ENCODE assay signal across 8 cellular contexts in the genomic region with DNA sequence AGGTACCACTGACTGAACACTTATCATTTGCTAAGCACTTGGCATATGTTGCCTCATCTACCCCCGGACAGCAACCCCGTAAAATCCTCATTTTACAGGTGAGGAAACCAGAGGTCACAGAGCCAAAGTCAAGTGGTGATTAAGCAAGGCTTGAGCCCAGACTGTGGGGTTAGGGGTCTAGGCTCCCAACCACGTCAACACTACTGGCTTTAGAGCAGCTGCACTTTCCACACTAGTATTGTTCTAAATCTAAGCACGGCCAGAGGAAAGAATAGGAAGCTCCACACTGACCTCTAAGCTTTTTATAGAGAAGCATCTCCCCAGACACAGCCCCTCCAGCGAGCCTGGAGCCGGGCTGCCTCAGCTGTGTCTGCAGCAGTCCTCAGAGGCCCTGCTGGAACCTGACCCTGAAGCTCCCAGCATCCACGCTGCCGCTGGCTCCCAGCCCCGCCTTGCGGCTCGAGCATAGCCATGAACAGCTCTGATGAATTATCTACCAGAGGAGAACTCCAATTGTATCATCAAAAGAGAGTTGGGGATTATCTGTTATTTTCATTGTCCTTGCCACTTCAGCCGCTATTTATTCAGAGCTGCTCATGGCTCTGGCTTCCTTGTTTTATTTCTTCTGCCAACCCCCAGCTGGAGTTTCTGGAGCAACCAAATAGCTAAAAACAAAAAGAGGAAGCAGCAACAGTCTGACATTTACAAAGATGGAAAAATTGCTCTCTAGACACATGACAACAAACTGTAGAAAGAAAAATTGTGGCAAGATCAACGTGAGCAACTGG.
A peak's percentile ranks its signal among the peaks of the same experiment; 100 is the strongest.
DNase-seq lines count a peak whose midpoint lies in the region; ATAC-seq and TF ChIP-seq lines count a peak whose summit lies in the region.

No MANE protein-coding gene starts in this region.

- H3K4me3 ChIP-seq in fibroblast of pulmonary artery (replicated peaks; ENCODE audit: low read depth, low read length), result no peak overlapping the region

- no peaks in the 10 kb centered on the region for H3K9me3 Mint-ChIP-seq in osteocyte (ENCODE audit: unreplicated experiment)

- TF ChIP-seq CTCF in fibroblast of pulmonary artery (IDR thresholded peaks at IDR 0.05; ENCODE audit: low read length, missing control alignments) (no peak), osteocyte (IDR thresholded peaks at IDR 0.05) (peak; percentile 13)

- CTCF ChIA-PET in HEK293T (lab: Yijun Ruan, JAX), result interaction anchor here (0.6 to 1.5 kb wide), 3 partner anchors 9 to 603 kb away, joined by 3 read pairs; no protein-coding TSS in a partner anchor

- POLR2A ChIA-PET in HEK293T (lab: Yijun Ruan, JAX), result interaction anchor here (0.7 to 5.8 kb wide), 7 partner anchors 8 to 75 kb away, joined by 3 to 40 read pairs (median 7); partner anchors contain the start of gene RTN4

- peaks cover 72% of the 10 kb centered on the region for H3K4me1 Mint-ChIP-seq in osteocyte (ENCODE audit: unreplicated experiment)

- H3K36me3 Mint-ChIP-seq in osteocyte (ENCODE audit: unreplicated experiment), result no peaks in the 10 kb centered on the region

- DNase-seq in HEK293T (ENCODE audit: extremely low spot score), result peak; percentile 38
- DNase-seq in SHP77 (lab: John Stamatoyannopoulos, UW), result peak; percentile 92
- peak; percentile 43 for DNase-seq in fibroblast of pulmonary artery (ENCODE audit: low read depth)
- DNase-seq in osteocyte (ENCODE audit: extremely low spot score, unreplicated experiment), result peak; percentile 90
- no peak for DNase-seq in stimulated activated naive CD4-positive, alpha-beta T cell (lab: John Stamatoyannopoulos, UW)
- no peak for DNase-seq in NCI-H2196 treated with DMSO at 0.1 percent for 48 hours (lab: John Stamatoyannopoulos, UW; ENCODE audit: unreplicated experiment)
- no peak for DNase-seq in stimulated activated CD8-positive, alpha-beta memory T cell treated with anti-CD3 and anti-CD28 coated beads, Interleukin-4, amount 100 ng/mL, for 48 hours

- no peak for ATAC-seq in HG02885 (IDR thresholded peaks at IDR 0.05; ENCODE audit: poor library complexity, unreplicated experiment)

- peak overlapping the region; percentile 97 for H3K27ac Mint-ChIP-seq in osteocyte (ENCODE audit: unreplicated experiment)

- peak overlapping the region; percentile 33 for H3K4me3 Mint-ChIP-seq in osteocyte (ENCODE audit: unreplicated experiment)

- no peaks in the 10 kb centered on the region for H3K27me3 Mint-ChIP-seq in osteocyte (ENCODE audit: unreplicated experiment)

TF ChIP-seq in HEK293T, 16 proteins besides CTCF, POLR2A, EP300 and RAD21:
- no peak for TF ChIP-seq ZNF384 (IDR thresholded peaks at IDR 0.05)
- TF ChIP-seq HDGF (IDR thresholded peaks at IDR 0.05; ENCODE audit: borderline replicate concordance), result no peak
- no peak for TF ChIP-seq TARDBP (IDR thresholded peaks at IDR 0.05)
- no peak for TF ChIP-seq CTBP1 (IDR thresholded peaks at IDR 0.05; ENCODE audit: borderline replicate concordance)
- TF ChIP-seq NFRKB (IDR thresholded peaks at IDR 0.05), result no peak
- no peak for TF ChIP-seq SUZ12 (IDR thresholded peaks at IDR 0.05)
- TF ChIP-seq, protein P1, sequence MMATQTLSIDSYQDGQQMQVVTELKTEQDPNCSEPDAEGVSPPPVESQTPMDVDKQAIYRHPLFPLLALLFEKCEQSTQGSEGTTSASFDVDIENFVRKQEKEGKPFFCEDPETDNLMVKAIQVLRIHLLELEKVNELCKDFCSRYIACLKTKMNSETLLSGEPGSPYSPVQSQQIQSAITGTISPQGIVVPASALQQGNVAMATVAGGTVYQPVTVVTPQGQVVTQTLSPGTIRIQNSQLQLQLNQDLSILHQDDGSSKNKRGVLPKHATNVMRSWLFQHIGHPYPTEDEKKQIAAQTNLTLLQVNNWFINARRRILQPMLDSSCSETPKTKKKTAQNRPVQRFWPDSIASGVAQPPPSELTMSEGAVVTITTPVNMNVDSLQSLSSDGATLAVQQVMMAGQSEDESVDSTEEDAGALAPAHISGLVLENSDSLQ (IDR thresholded peaks at IDR 0.05), result no peak
- no peak for TF ChIP-seq ELF4 (IDR thresholded peaks at IDR 0.05)
- no peak for TF ChIP-seq L3MBTL2 (conservative IDR thresholded peaks at IDR 0.05)

Comparison
In these comparisons a context has a peak if more than half of its experiments do, and no peak if none do; other contexts are left out.
1. DNase-seq: peak in HEK293T (single experiment), SHP77 (2 of 2), fibroblast of pulmonary artery (single experiment) and osteocyte (single experiment); none in stimulated activated naive CD4-positive, alpha-beta T cell (0 of 6), NCI-H2196 treated with DMSO at 0.1 percent for 48 hours (single experiment) and stimulated activated CD8-positive, alpha-beta memory T cell treated with anti-CD3 and anti-CD28 coated beads, Interleukin-4, amount 100 ng/mL, for 48 hours (single experiment).